3 cellular contexts compared by ENCODE assay signal in the genomic region with DNA sequence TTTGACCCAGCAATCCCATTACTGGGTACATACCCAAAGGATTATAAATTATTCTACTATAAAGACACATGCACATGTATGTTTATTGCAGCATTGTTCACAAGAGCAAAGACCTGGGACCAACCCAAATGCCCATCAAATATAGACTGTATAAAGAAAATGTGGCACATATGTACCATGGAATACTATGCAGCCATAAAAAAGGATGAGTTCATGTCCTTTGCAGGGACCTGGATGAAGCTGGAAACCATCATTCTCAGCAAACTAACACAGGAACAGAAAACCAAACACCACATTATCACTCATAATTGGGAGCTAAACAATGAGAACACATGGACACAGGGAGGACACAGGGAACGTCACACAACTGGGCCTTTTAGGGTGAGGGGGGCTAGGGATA. TPM values are rescaled to one million over a fixed set of nuclear protein-coding genes. Genes with fewer than 3 reads are reported as not detected.
"Had no signal": no experiment of that assay in that cellular context is flagged by ENCODE, and none has a peak within 500 bp of the region (broad histone marks: within the 10 kb centered on the region; RNA-seq: fewer than 3 reads in every experiment).

No MANE protein-coding gene starts in this region.

RNA-seq across cellular contexts. Expression of a gene that starts 20.3 kb away (rescaled TPM):
- total RNA-seq: M059J had no signal

RNA-seq across cellular contexts. Expression of a gene that starts 22.0 kb away (rescaled TPM):
- total RNA-seq: M059J, MCF 10A, NCI-H460 had no signal

RNA-seq across cellular contexts. Expression of a gene that starts 52.0 kb away (rescaled TPM):
- total RNA-seq: M059J had no signal
